ENCODE assay signal across 1 cellular context in the genomic region with DNA sequence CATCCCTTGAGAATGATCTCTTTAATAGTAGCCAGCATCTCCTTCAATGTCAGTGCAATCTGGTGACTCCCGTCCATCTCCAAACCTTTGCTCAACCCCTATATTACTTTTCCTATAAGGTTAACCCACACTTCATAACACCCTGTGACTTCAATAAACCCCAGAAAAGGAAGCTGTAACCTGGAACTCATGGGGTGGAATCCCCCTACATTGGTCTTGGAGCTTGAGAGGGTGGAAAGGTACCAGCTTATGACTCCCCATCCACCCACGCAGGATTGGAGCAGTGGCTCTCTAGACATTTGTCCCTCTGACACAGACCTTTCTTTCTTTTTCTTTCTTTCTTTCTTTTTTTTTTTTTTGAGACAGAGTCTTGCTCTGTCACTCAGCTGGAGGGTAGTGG.
TF ChIP-seq lines count a peak whose summit lies in the region.

No MANE protein-coding gene starts in this region.

TF ChIP-seq in HepG2, 621 proteins besides CTCF, POLR2A, EP300 and RAD21:
- no peak for TF ChIP-seq MAFG (CRISPR knock-in tag; IDR thresholded peaks at IDR 0.05)
- TF ChIP-seq, protein P1, sequence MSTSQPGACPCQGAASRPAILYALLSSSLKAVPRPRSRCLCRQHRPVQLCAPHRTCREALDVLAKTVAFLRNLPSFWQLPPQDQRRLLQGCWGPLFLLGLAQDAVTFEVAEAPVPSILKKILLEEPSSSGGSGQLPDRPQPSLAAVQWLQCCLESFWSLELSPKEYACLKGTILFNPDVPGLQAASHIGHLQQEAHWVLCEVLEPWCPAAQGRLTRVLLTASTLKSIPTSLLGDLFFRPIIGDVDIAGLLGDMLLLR (CRISPR knock-in tag; IDR thresholded peaks at IDR 0.05): no peak
- TF ChIP-seq RXRB (CRISPR knock-in tag; IDR thresholded peaks at IDR 0.05; ENCODE audit: borderline replicate concordance): no peak
